Comparison of ENCODE assay signal across 9 cellular contexts in the genomic region with DNA sequence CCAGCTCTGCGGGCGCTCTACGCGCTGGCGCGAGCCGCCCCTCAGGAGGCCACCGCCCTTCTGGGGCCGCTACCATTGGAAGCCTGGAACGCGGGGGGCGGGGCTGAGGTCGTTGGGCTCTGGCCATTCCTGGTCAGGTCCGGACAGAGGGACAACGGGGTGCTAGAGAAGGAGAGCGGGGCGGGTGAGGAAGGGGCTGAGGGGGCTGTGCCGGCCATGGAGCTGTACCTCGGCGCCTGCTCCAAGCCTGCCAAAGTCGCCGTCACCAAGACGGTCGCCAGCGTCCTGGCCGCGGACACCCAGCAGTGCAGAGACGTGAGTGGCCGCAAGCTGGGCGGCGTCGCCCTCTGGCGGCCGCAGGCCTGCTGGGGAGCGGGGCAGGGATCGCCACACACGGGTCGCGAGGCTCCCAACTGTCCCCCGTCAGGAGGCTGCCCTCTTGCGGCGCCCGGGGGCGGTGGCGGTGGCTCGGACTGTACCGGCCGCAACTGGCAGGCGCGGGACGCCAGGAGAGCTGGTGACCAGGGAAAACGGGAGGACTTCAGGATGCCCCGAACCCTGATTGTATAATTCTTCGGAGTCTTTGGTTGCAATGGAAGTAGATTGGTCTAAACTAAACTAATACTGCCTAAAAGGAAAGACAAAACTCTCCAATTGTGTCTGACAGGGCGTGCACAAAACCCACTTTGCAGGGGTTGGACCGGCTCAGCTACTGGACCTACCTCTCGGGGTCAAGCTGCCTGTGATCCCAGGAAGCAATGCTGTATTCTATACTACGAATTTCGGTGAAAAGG. TPM values are rescaled to one million over a fixed set of nuclear protein-coding genes. Genes with fewer than 3 reads are reported as not detected.
DNase-seq lines count a peak whose midpoint lies in the region; ATAC-seq and TF ChIP-seq lines count a peak whose summit lies in the region.
"Had no signal": no experiment of that assay in that cellular context is flagged by ENCODE, and none has a peak within 500 bp of the region (broad histone marks: within the 10 kb centered on the region; RNA-seq: fewer than 3 reads in every experiment).

A gene with protein sequence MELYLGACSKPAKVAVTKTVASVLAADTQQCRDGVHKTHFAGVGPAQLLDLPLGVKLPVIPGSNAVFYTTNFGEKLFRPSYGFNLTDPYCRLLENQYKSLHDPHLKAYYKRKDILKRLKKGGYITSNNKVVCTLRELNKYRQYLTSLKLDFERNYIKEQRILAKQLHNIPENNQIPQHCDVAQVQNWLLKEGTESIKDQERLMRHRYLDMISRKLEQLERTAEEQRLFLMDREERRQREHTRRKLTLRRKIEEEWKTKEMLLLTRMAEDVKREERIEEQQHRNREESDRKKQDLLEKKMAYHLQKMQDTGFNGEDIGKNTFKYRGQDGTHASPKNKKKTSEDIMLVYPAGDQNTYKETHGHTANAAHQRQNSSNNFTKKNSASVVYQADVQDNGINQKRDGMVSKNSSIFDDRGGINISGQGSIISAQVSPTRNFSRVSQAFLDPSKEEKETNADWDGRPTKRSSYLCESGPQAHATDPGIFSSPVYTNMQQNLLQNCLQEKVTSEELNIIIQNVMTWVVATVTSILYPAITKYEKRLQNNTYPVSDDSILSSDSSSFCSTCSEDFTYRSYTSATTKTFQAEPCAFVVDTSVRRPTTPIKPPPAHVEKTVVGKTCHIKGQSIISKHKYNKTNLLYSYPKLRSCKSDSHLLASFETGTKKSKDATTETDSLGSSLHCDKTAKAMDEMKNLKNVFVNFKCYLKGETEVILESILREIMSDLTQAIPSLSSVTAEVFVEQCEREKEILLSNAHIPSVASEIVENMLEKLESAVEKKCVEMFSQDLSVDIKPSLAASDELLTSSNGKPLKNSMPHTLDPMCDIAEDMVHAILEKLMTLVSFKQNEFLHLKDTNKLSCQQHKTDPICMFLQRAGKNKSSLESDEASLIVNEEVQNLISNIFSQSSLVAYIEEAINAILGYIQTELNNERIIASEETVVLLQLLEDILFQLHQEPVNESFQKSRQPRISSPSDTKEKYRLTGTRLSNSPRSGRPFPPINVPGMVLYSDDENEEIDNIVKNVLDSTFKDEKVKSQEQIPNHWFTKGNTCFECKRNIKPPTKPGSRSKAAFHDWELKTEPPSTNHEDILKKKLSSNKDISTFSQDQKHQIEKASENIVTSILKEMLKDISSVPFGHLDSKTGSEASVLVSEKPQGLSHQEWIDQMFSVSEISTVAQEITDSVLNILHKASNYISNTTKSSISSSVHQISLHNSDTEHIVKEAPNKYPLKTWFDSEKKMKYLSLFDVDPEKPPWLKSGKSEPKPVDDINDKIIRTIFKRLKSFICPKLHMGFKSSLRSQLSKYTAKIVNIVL (N-terminal part only) (plus strand): TSS at position 126 of the 794 bp plus-strand sequence. CDS start 91 bp downstream, at position 217.

- H3K4me1 Mint-ChIP-seq in Calu3 (ENCODE audit: low read depth, unreplicated experiment) = peaks cover 18% of the 10 kb centered on the region
- no peaks in the 10 kb centered on the region for H3K4me1 Mint-ChIP-seq in activated T-cell treated with anti-CD3 and anti-CD28 coated beads, Interleukin-2, amount 50 U/mL, for 72 hours (ENCODE audit: low read depth)
- H3K4me1 Mint-ChIP-seq: IgD-negative memory B cell had no signal

- DNase-seq in Calu3 = peak; percentile 98
- peak; percentile 59 to 66 for DNase-seq in activated T-cell treated with anti-CD3 and anti-CD28 coated beads, Interleukin-2, amount 50 U/mL, for 72 hours
- peak; percentile 71 for DNase-seq in glomerular visceral epithelial cell (ENCODE audit: extremely low spot score)
- no peak for DNase-seq in NCI-H526 (lab: John Stamatoyannopoulos, UW)
- no peak for DNase-seq in inferior parietal cortex (ENCODE audit: extremely low spot score)

- H3K4me3 Mint-ChIP-seq in Calu3 (ENCODE audit: low read depth, unreplicated experiment) = peak within 1 kb of the TSS; percentile 81
- H3K4me3 Mint-ChIP-seq in activated T-cell treated with anti-CD3 and anti-CD28 coated beads, Interleukin-2, amount 50 U/mL, for 72 hours = peak within 1 kb of the TSS in 1 of 2 donors; percentile 29

- peak within 1 kb of the TSS; percentile 43 for H2AFZ ChIP-seq in parathyroid adenoma

- H3K9me3 Mint-ChIP-seq in Calu3 (ENCODE audit: low read depth, unreplicated experiment) = peaks cover 6% of the 10 kb centered on the region
- H3K9me3 Mint-ChIP-seq in activated T-cell treated with anti-CD3 and anti-CD28 coated beads, Interleukin-2, amount 50 U/mL, for 72 hours = peaks cover 3 to 10% of the 10 kb centered on the region in 2 donors

- H3K27me3 Mint-ChIP-seq in Calu3 (ENCODE audit: unreplicated experiment) = no peaks in the 10 kb centered on the region
- peaks cover 17% of the 10 kb centered on the region for H3K27me3 Mint-ChIP-seq in activated T-cell treated with anti-CD3 and anti-CD28 coated beads, Interleukin-2, amount 50 U/mL, for 72 hours (ENCODE audit: low read depth)

- CTCF ChIA-PET in Calu3 (lab: Charles Lee) = interaction anchor here (0.5 to 1.6 kb wide), 17 partner anchors 8 to 571 kb away, joined by 3 to 27 read pairs (median 4); no protein-coding TSS in a partner anchor

- H3K27ac ChIP-seq in parathyroid adenoma = no peak within 1 kb of the TSS

- H3K36me3 ChIP-seq in parathyroid adenoma (ENCODE audit: control insufficient read depth, insufficient read depth, low read length) = no peaks in the 10 kb centered on the region

- H3K9me3 ChIP-seq in parathyroid adenoma (ENCODE audit: control insufficient read depth, low read length) = no peaks in the 10 kb centered on the region

- peak; percentile 97 for ATAC-seq in GM19463 (IDR thresholded peaks at IDR 0.05; ENCODE audit: unreplicated experiment)
- peak; percentile 96 for ATAC-seq in HG03469 (IDR thresholded peaks at IDR 0.05; ENCODE audit: unreplicated experiment)
- ATAC-seq in activated T-cell treated with anti-CD3 and anti-CD28 coated beads, Interleukin-2, amount 50 U/mL, for 72 hours (replicated peaks in 1 of 2) = peak; percentile 90 to 97

- BruUV-seq in Calu3 (replicated peaks; lab: Mats Ljungman, UMichigan) = no TSS peak

- H3K79me2 ChIP-seq in parathyroid adenoma = no peaks in the 10 kb centered on the region

- peaks cover 13% of the 10 kb centered on the region for H3K36me3 Mint-ChIP-seq in Calu3 (ENCODE audit: insufficient read depth, unreplicated experiment)
- H3K36me3 Mint-ChIP-seq in activated T-cell treated with anti-CD3 and anti-CD28 coated beads, Interleukin-2, amount 50 U/mL, for 72 hours (ENCODE audit: insufficient read depth in 2 of 2) = peaks cover 0 to 3% of the 10 kb centered on the region in 2 donors

- H3K4me2 ChIP-seq in parathyroid adenoma (ENCODE audit: low read length) = peak within 1 kb of the TSS; percentile 63

- peak within 1 kb of the TSS; percentile 53 for H3K27ac Mint-ChIP-seq in Calu3 (ENCODE audit: unreplicated experiment)
- no peak within 1 kb of the TSS for H3K27ac Mint-ChIP-seq in activated T-cell treated with anti-CD3 and anti-CD28 coated beads, Interleukin-2, amount 50 U/mL, for 72 hours
- H3K27ac Mint-ChIP-seq: IgD-negative memory B cell had no signal

- no peak within 1 kb of the TSS for H3K9ac ChIP-seq in parathyroid adenoma

- peak; percentile 99 for TF ChIP-seq CTCF in Calu3 (IDR thresholded peaks at IDR 0.05; ENCODE audit: unreplicated experiment)
- TF ChIP-seq CTCF in parathyroid adenoma (IDR thresholded peaks at IDR 0.05) = peak; percentile 43

- peak within 1 kb of the TSS; percentile 52 for H3K4me3 ChIP-seq in parathyroid adenoma (ENCODE audit: low read depth, low read length)

- intact Hi-C loops in Calu3 (cut with micrococcal nuclease; ENCODE audit: unreplicated experiment) = loop anchor here (1.0 to 2.0 kb wide), 4 partner anchors 131 to 530 kb away; no protein-coding TSS in a partner anchor

- no peaks in the 10 kb centered on the region for H3K27me3 ChIP-seq in parathyroid adenoma (ENCODE audit: control insufficient read depth, insufficient read depth, low read length)

- H3K4me1 ChIP-seq in parathyroid adenoma = no peaks in the 10 kb centered on the region

RNA-seq across cellular contexts. Expression of the gene that starts here (rescaled TPM):
- total RNA-seq in Calu3 (2022) = 0.27 and 0.35 TPM in 2 replicates
- total RNA-seq in activated T-cell treated with anti-CD3 and anti-CD28 coated beads, Interleukin-2, amount 50 U/mL, for 72 hours = under 1 TPM; 0.14 to 0.19 TPM

Comparison
In these comparisons a context has a peak if more than half of its experiments do, and no peak if none do; other contexts are left out.
1. Peak in DNase-seq in Calu3; RNA of the gene not detected or under 1 TPM.
2. Peak in DNase-seq and ATAC-seq in activated T-cell treated with anti-CD3 and anti-CD28 coated beads, Interleukin-2, amount 50 U/mL, for 72 hours; RNA of the gene not detected or under 1 TPM.